ENCODE assay signal across 20 cellular contexts in the genomic region with DNA sequence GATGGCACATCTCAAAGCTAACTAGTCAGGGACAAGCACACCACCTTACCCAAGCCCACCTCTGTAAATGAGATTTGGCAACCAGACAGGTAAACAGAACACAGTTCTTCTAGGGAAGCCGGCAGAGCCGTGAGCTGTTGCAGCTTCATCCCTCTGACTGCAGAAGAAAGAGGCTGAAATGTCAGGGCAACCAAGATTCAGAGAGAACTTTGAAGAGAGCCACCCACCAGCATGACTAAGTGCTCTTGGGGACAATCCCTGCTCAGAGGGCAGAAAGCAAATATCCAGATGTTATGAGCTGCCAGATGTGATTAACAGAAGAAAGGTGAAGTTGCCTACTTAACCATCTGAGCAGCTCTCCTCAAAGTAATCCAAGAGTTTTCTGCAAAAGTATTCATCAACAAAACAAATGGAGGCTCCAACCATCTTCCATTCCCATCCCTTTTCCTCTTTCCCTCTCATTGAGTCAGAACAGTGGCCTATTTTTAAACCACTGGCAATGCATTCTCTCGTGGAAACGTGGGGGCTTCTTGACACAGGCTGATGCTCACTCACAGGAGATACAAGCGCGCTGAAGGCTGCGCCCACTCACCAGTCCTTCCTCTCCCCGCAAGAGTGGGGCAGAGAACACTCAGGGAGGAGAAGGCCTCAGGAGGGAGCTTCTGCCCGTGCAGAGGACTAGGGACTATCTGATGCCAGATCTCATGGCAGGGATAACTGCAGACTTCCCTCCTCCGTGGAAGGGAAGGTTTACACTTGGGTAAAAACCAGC.
"Had no signal": no experiment of that assay in that cellular context is flagged by ENCODE, and none has a peak within 500 bp of the region (broad histone marks: within the 10 kb centered on the region; RNA-seq: fewer than 3 reads in every experiment).

No MANE protein-coding gene starts in this region.

- H3K27ac ChIP-seq: colonic mucosa, gastrocnemius medialis, left ventricle myocardium inferior, lower lobe of right lung, neural progenitor cell, right atrium auricular region, tibial artery, upper lobe of left lung, uterus had no signal

- H3K36me3 ChIP-seq: colonic mucosa, gastrocnemius medialis, left ventricle myocardium inferior, lower lobe of right lung, neural progenitor cell, right atrium auricular region, upper lobe of left lung, uterus had no signal

- DNase-seq: colonic mucosa; effector CD8-positive, alpha-beta T cell; gastrocnemius medialis; immature natural killer cell; kidney; left cardiac atrium; left ventricle myocardium inferior; lower lobe of right lung; small intestine; stimulated activated CD4-positive, alpha-beta T cell treated with anti-CD3 and anti-CD28 coated beads, Interleukin-12 subunit alpha, Interleukin-12 subunit beta, amount 100 ng/mL, for 4 hours; stimulated activated naive CD4-positive, alpha-beta T cell treated with Interleukin-2 at 50 U/mL for 16 hours; tibial artery; upper lobe of left lung; uterus had no signal

- H3K4me1 Mint-ChIP-seq: immature natural killer cell, memory B cell, neural progenitor cell had no signal

- H3K27ac Mint-ChIP-seq: immature natural killer cell; memory B cell; mesothelial cell of epicardium; natural killer cell treated with Interleukin-12 subunit alpha and Interleukin-12 subunit beta and Interleukin-15 and Interleukin-18, amount 100 ng/mL, for 72 hours; neural progenitor cell had no signal

- ATAC-seq: gastrocnemius medialis; left cardiac atrium; lower lobe of right lung; natural killer cell treated with Interleukin-12 subunit alpha and Interleukin-12 subunit beta and Interleukin-15 and Interleukin-18, amount 100 ng/mL, for 72 hours had no signal

- H3K4me3 ChIP-seq: colonic mucosa, dorsolateral prefrontal cortex, gastrocnemius medialis, left ventricle myocardium inferior, lower lobe of right lung, neural progenitor cell, right atrium auricular region, tibial artery, upper lobe of left lung, uterus had no signal

- H3K4me1 ChIP-seq: colonic mucosa, gastrocnemius medialis, lower lobe of right lung, upper lobe of left lung had no signal

- H3K4me2 ChIP-seq: neural progenitor cell had no signal

- H3K9me3 ChIP-seq: colonic mucosa, gastrocnemius medialis, tibial artery had no signal

- H2AFZ ChIP-seq: neural progenitor cell had no signal

- H3K4me3 Mint-ChIP-seq: immature natural killer cell; memory B cell; mesothelial cell of epicardium; natural killer cell treated with Interleukin-12 subunit alpha and Interleukin-12 subunit beta and Interleukin-15 and Interleukin-18, amount 100 ng/mL, for 72 hours; neural progenitor cell had no signal

- H3K27me3 ChIP-seq: colonic mucosa, gastrocnemius medialis, neural progenitor cell, right atrium auricular region, tibial artery, upper lobe of left lung, uterus had no signal

- H3K9ac ChIP-seq: neural progenitor cell had no signal
